Comparison of ENCODE assay signal across 16 cellular contexts in genomic region chr1:188043536-188044245, GRCh38.
"Had no signal": no experiment of that assay in that cellular context is flagged by ENCODE, and none has a peak within 500 bp of the region (broad histone marks: within the 10 kb centered on the region; RNA-seq: fewer than 3 reads in every experiment).

No MANE protein-coding gene starts in this region.

- H3K4me3 Mint-ChIP-seq: immature natural killer cell; stimulated activated naive CD8-positive, alpha-beta T cell treated with anti-CD3 and anti-CD28 coated beads, Interleukin-15, Interleukin-2, amounts not matched to agents 100 ng/mL and 50 ng/mL, for 24 hours had no signal

- H3K36me3 ChIP-seq: breast epithelium, heart left ventricle, lower lobe of right lung, suprapubic skin had no signal

- ATAC-seq: heart left ventricle, left colon, lower lobe of right lung, right cardiac atrium had no signal

- H3K27ac ChIP-seq: breast epithelium, heart left ventricle, lower lobe of right lung, suprapubic skin had no signal

- FAIRE-seq: frontal cortex, small intestine had no signal

- H3K27me3 Mint-ChIP-seq: progenitor cell of endocrine pancreas; stimulated activated naive CD8-positive, alpha-beta T cell treated with anti-CD3 and anti-CD28 coated beads, Interleukin-15, Interleukin-2, amounts not matched to agents 100 ng/mL and 50 ng/mL, for 24 hours had no signal

- DNase-seq: activated CD4-positive, CD25-positive, alpha-beta regulatory T cell treated with anti-CD3 and anti-CD28 coated beads, Interleukin-2, amount 50 U/mL, for 72 hours; activated naive CD4-positive, alpha-beta T cell; anterior cingulate cortex; heart left ventricle; immature natural killer cell; left colon; lower lobe of right lung; midbrain; right cardiac atrium; small intestine; trophoblast cell had no signal

- H3K4me3 ChIP-seq: breast epithelium, heart left ventricle, lower lobe of right lung, suprapubic skin had no signal

- H3K4me1 Mint-ChIP-seq: immature natural killer cell had no signal

- H3K4me1 ChIP-seq: breast epithelium, heart left ventricle, lower lobe of right lung, suprapubic skin had no signal

- H3K9me3 ChIP-seq: breast epithelium, heart left ventricle, lower lobe of right lung, suprapubic skin had no signal

- H3K36me3 Mint-ChIP-seq: immature natural killer cell had no signal

- H3K27ac Mint-ChIP-seq: immature natural killer cell; progenitor cell of endocrine pancreas; stimulated activated naive CD8-positive, alpha-beta T cell treated with anti-CD3 and anti-CD28 coated beads, Interleukin-15, Interleukin-2, amounts not matched to agents 100 ng/mL and 50 ng/mL, for 24 hours had no signal

- H3K27me3 ChIP-seq: breast epithelium, heart left ventricle, suprapubic skin had no signal
